Comparison of ENCODE assay signal across 12 cellular contexts in genomic region chr3:128971421-128971820, GRCh38. TPM values are rescaled to one million over a fixed set of nuclear protein-coding genes. Genes with fewer than 3 reads are reported as not detected.
DNase-seq lines count a peak whose midpoint lies in the region; ATAC-seq and TF ChIP-seq lines count a peak whose summit lies in the region.
"Had no signal": no experiment of that assay in that cellular context is flagged by ENCODE, and none has a peak within 500 bp of the region (broad histone marks: within the 10 kb centered on the region; RNA-seq: fewer than 3 reads in every experiment).

No MANE protein-coding gene starts in this region.

- intact Hi-C loops in left ventricle myocardium superior (cut with micrococcal nuclease) (loop anchor here (10.0 kb wide), 1 partner anchor 273 kb away; the partner anchor contains the start of gene COPG1), upper lobe of right lung (cut with DNase I) (no loop called here)

- no peaks in the 10 kb centered on the region for H3K27me3 ChIP-seq in upper lobe of right lung

- DNase-seq in SIG-M5 treated with dmso at 0.1 percent for 504 hours (lab: John Stamatoyannopoulos, UW; ENCODE audit: unreplicated experiment) (peak; percentile 86), SIG-M5 (lab: John Stamatoyannopoulos, UW) (no peak), astrocyte of the hippocampus (ENCODE audit: low read depth, low spot score) (peak; percentile 5), left ventricle myocardium superior (peak; percentile 50), upper lobe of right lung (no peak), COR-L47 (lab: John Stamatoyannopoulos, UW) (no peak), AML-193 (lab: John Stamatoyannopoulos, UW) (no peak)
- DNase-seq: activated naive CD4-positive, alpha-beta T cell treated with anti-CD3 and anti-CD28 coated beads for 36 hours; effector memory CD4-positive, alpha-beta T cell; NCI-H524; stimulated activated naive CD4-positive, alpha-beta T cell treated with Interleukin-2 at 50 U/mL for 16 hours had no signal

- no peaks in the 10 kb centered on the region for H3K36me3 ChIP-seq in upper lobe of right lung

- H3K4me1 ChIP-seq in upper lobe of right lung = peaks cover 17% of the 10 kb centered on the region

- H3K9me3 ChIP-seq in upper lobe of right lung = no peaks in the 10 kb centered on the region

- peak overlapping the region; percentile 7 for H3K27ac ChIP-seq in upper lobe of right lung

- no peak overlapping the region for H3K4me3 ChIP-seq in upper lobe of right lung

- ATAC-seq in left ventricle myocardium superior (peak; percentile 95), upper lobe of right lung (peak; percentile 42), GM21528 (IDR thresholded peaks at IDR 0.05; ENCODE audit: low FRiP score, unreplicated experiment) (no peak)

- TF ChIP-seq CTCF in upper lobe of right lung (IDR thresholded peaks at IDR 0.05) = no peak

RNA-seq across cellular contexts. Expression of gene CFAP92, which starts 22.5 kb away (rescaled TPM):
- 0.27 TPM for total RNA-seq in left ventricle myocardium superior
- 1.9 TPM for total RNA-seq in upper lobe of right lung

RNA-seq across cellular contexts. Expression of gene EFCC1, which starts 29.7 kb away (rescaled TPM):
- 3.0 TPM for total RNA-seq in left ventricle myocardium superior
- 17.2 TPM for total RNA-seq in upper lobe of right lung

Comparison
In these comparisons a context has a peak if more than half of its experiments do, and no peak if none do; other contexts are left out.
1. DNase-seq: peak in SIG-M5 treated with dmso at 0.1 percent for 504 hours (single experiment), astrocyte of the hippocampus (single experiment) and left ventricle myocardium superior (single experiment); none in SIG-M5 (single experiment), upper lobe of right lung (single experiment), COR-L47 (single experiment) and AML-193 (0 of 2).